ENCODE assay signal across 16 cellular contexts in genomic region chr9:6408320-6408719, GRCh38. TPM values are rescaled to one million over a fixed set of nuclear protein-coding genes. Genes with fewer than 3 reads are reported as not detected.
DNase-seq lines count a peak whose midpoint lies in the region; ATAC-seq, FAIRE-seq and TF ChIP-seq lines count a peak whose summit lies in the region.
"Had no signal": no experiment of that assay in that cellular context is flagged by ENCODE, and none has a peak within 500 bp of the region (broad histone marks: within the 10 kb centered on the region; RNA-seq: fewer than 3 reads in every experiment).

No MANE protein-coding gene starts in this region.

- H3K27me3 ChIP-seq in bronchial epithelial cell (ENCODE audit: control insufficient read depth, insufficient read depth, low read length), result no peaks in the 10 kb centered on the region
- H3K27me3 ChIP-seq: BLaER1 had no signal

- H3K9me3 ChIP-seq in A549, result no peaks in the 10 kb centered on the region
- H3K9me3 ChIP-seq: BLaER1 had no signal

- no peak overlapping the region for H3K27ac ChIP-seq in A549
- H3K27ac ChIP-seq: BLaER1, KMS-11 had no signal

- no peaks in the 10 kb centered on the region for H3K36me3 ChIP-seq in bronchial epithelial cell (ENCODE audit: control insufficient read depth, insufficient read depth, low read length)
- H3K36me3 ChIP-seq: BLaER1 had no signal

- TF ChIP-seq CTCF in A549 (IDR thresholded peaks at IDR 0.05) (no peak), bronchial epithelial cell (IDR thresholded peaks at IDR 0.05; ENCODE audit: insufficient read depth, low read length, severe bottlenecking) (no peak)

- FAIRE-seq in A549 (lab: Jason Lieb, UNC) (no peak), bronchial epithelial cell (lab: Jason Lieb, UNC) (peak; percentile 82)
- FAIRE-seq: GM12892, H1 had no signal

- no peak overlapping the region for H3K4me3 ChIP-seq in A549
- no peak overlapping the region for H3K4me3 ChIP-seq in bronchial epithelial cell (ENCODE audit: low read depth, low read length)
- H3K4me3 ChIP-seq: BLaER1 had no signal

- no peak for DNase-seq in A549 (ENCODE audit: low read depth in 1 of 2, low spot score in 1 of 2)
- peak; percentile 43 for DNase-seq in DMS53 treated with DMSO at 0.1 percent for 48 hours (lab: John Stamatoyannopoulos, UW; ENCODE audit: unreplicated experiment)
- peak; percentile 13 for DNase-seq in bronchial epithelial cell (ENCODE audit: low read depth)
- no peak for DNase-seq in C1 segment of cervical spinal cord (lab: John Stamatoyannopoulos, UW)
- no peak for DNase-seq in NCI-H2081 (lab: John Stamatoyannopoulos, UW)
- DNase-seq: CD8-positive, alpha-beta T cell; COR-L47; DMS 273 treated with DMSO at 0.1 percent for 48 hours; DMS79; GDM1; H9 had no signal

- 0 out of 3 replicates have a peak overlapping the region, but pooled peaks have one; percentile 2 for H3K4me2 ChIP-seq in A549
- H3K4me2 ChIP-seq: BLaER1, KMS-11 had no signal

- WGBS in A549 (ENCODE audit: missing lambda C conversion rate), result 60% methylated on average over 8 of the region's 8 CpGs

- POLR2A ChIA-PET in A549 (lab: Yijun Ruan, JAX), result no interaction called here

- ATAC-seq in A549, result no peak
- ATAC-seq in GM18519 (IDR thresholded peaks at IDR 0.05; ENCODE audit: low FRiP score, unreplicated experiment), result no peak
- ATAC-seq: CD8-positive, alpha-beta T cell had no signal

- TF ChIP-seq EP300 in A549 (IDR thresholded peaks at IDR 0.05), result no peak

- H3K4me1 ChIP-seq in A549, result peaks cover 5% of the 10 kb centered on the region

- CTCF ChIA-PET in A549 (lab: Yijun Ruan, JAX), result interaction anchor here (0.7 kb wide), 1 partner anchor 14 kb away, joined by 3 read pairs; no protein-coding TSS in a partner anchor

- TF ChIP-seq POLR2A in A549 (IDR thresholded peaks at IDR 0.05; ENCODE audit: low read length), result no peak

- no peak for TF ChIP-seq RAD21 in A549 (conservative IDR thresholded peaks at IDR 0.05 in 1 of 2, IDR thresholded peaks at IDR 0.05 in 1 of 2)

TF ChIP-seq in A549, 52 proteins besides CTCF, POLR2A, EP300 and RAD21:
- TF ChIP-seq USF2 (IDR thresholded peaks at IDR 0.05) (peak; percentile 46; the same call in 1 of the 2 replicates), HOXB5 (CRISPR knock-in tag; IDR thresholded peaks at IDR 0.05) (no peak), EHMT2 (IDR thresholded peaks at IDR 0.05; ENCODE audit: low read depth) (no peak), ZSCAN20 (CRISPR knock-in tag; IDR thresholded peaks at IDR 0.05) (no peak)

RNA-seq across cellular contexts. Expression of gene UHRF2, which starts 4.7 kb away (rescaled TPM):
- polyA plus RNA-seq in A549 (2011; rRNA removed) (60.6 and 74.3 TPM in 2 replicates), A549 (2017; fragmentation: RNase III; extraction: RNeasy Plus Mini Kit Qiagen cat#74134 plus additional on column Dnase treatment) (25.8 to 28.6 TPM (median 28.5 TPM) in 3 replicates)
- 15.6 and 16.8 TPM in 2 replicates for polyA plus RNA-seq in A549 (2012; cell fraction: cytosol; rRNA removed)
- polyA plus RNA-seq in A549 (2012; cell fraction: nucleus; rRNA removed), result 33.2 and 49.6 TPM in 2 replicates
- polyA minus RNA-seq in A549 (2011; rRNA and poly(A)+ RNA removed), result 41.6 and 44.8 TPM in 2 replicates
- 40.2 and 49.5 TPM in 2 replicates for total RNA-seq in bronchial epithelial cell

Comparison
In these comparisons a context has a peak if more than half of its experiments do, and no peak if none do; other contexts are left out.
1. DNase-seq: peak in DMS53 treated with DMSO at 0.1 percent for 48 hours (single experiment) and bronchial epithelial cell (single experiment); none in A549 (0 of 2), C1 segment of cervical spinal cord (0 of 14) and NCI-H2081 (0 of 2).